8 cellular contexts compared by ENCODE assay signal in the genomic region with DNA sequence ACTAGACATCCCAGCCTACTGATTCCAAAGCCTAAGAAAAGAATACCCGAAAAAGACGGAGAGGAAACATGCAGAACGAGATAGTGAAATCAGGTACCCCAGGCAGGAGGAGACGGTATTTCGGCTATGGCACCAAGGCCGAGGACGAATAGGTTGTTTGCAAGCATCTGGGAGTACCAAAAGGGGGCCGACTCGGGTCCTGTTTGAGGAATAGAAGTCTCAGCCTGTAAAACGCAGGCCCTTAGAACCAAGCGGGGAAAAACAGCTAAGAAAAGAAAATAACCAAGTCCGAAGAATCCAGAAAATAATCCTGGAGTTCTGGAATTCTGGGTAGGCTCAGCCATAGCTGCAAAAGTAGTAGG. TPM values are rescaled to one million over a fixed set of nuclear protein-coding genes. Genes with fewer than 3 reads are reported as not detected.
DNase-seq lines count a peak whose midpoint lies in the region; ATAC-seq and TF ChIP-seq lines count a peak whose summit lies in the region.

No MANE protein-coding gene starts in this region.

- no peaks in the 10 kb centered on the region for H3K27me3 Mint-ChIP-seq in dendritic cell treated with granulocyte-macrophage colony-stimulating factor and Interleukin-4, amounts not matched to agents 40 ng/mL and 50 ng/mL, for 4 days
- H3K27me3 Mint-ChIP-seq in naive thymus-derived CD8-positive, alpha-beta T cell = no peaks in the 10 kb centered on the region

- ATAC-seq in RWPE2 (ENCODE audit: low read depth) = no peak
- ATAC-seq in naive thymus-derived CD8-positive, alpha-beta T cell = no peak
- no peak for ATAC-seq in GM21737 (IDR thresholded peaks at IDR 0.05; ENCODE audit: unreplicated experiment)
- ATAC-seq in HG02759 (IDR thresholded peaks at IDR 0.05; ENCODE audit: unreplicated experiment) = no peak

- peak overlapping the region; percentile 78 for H3K4me3 ChIP-seq in GM12875 (ENCODE audit: low read depth, low read length)
- peak overlapping the region; percentile 97 for H3K4me3 ChIP-seq in RWPE2 (ENCODE audit: severe bottlenecking)

- H3K27me3 ChIP-seq in RWPE2 (ENCODE audit: insufficient read depth, poor library complexity, severe bottlenecking) = no peaks in the 10 kb centered on the region

- DNase-seq in RWPE2 (ENCODE audit: low spot score) = no peak
- DNase-seq in naive thymus-derived CD8-positive, alpha-beta T cell = peak in 7 of 10 donors; percentile 15 to 37 (median 31)
- no peak for DNase-seq in COLO829 (ENCODE audit: low spot score)
- DNase-seq in GM19238 (ENCODE audit: insufficient read length, low spot score) = no peak

- H3K4me3 Mint-ChIP-seq in dendritic cell treated with granulocyte-macrophage colony-stimulating factor and Interleukin-4, amounts not matched to agents 40 ng/mL and 50 ng/mL, for 4 days = peak overlapping the region; percentile 91
- peak overlapping the region; percentile 89 to 99 (median 94) for H3K4me3 Mint-ChIP-seq in naive thymus-derived CD8-positive, alpha-beta T cell

- intact Hi-C loops in dendritic cell treated with granulocyte-macrophage colony-stimulating factor and Interleukin-4, amounts not matched to agents 40 ng/mL and 50 ng/mL, for 4 days (cut with micrococcal nuclease) = loop anchor here (1.0 to 5.0 kb wide), 3 partner anchors 55 to 145 kb away; a partner anchor contains a TSS

- H3K9me3 Mint-ChIP-seq in dendritic cell treated with granulocyte-macrophage colony-stimulating factor and Interleukin-4, amounts not matched to agents 40 ng/mL and 50 ng/mL, for 4 days = no peaks in the 10 kb centered on the region
- H3K9me3 Mint-ChIP-seq in naive thymus-derived CD8-positive, alpha-beta T cell = no peaks in the 10 kb centered on the region

- peaks cover 45% of the 10 kb centered on the region for H3K36me3 ChIP-seq in RWPE2 (ENCODE audit: low read depth)

- peaks cover 12% of the 10 kb centered on the region for H3K4me1 ChIP-seq in RWPE2 (ENCODE audit: insufficient read depth, poor library complexity, severe bottlenecking)

- POLR2A ChIA-PET in naive thymus-derived CD8-positive, alpha-beta T cell (lab: Charles Lee) = interaction anchor here (1.0 to 8.6 kb wide), 19 partner anchors 7 to 144 kb away, joined by 3 to 92 read pairs (median 6); a partner anchor contains a TSS

- peaks cover 72% of the 10 kb centered on the region for H3K36me3 Mint-ChIP-seq in dendritic cell treated with granulocyte-macrophage colony-stimulating factor and Interleukin-4, amounts not matched to agents 40 ng/mL and 50 ng/mL, for 4 days (ENCODE audit: low read depth)
- peaks cover 0 to 60% (median 6%) of the 10 kb centered on the region in 3 donors for H3K36me3 Mint-ChIP-seq in naive thymus-derived CD8-positive, alpha-beta T cell

- H3K27ac Mint-ChIP-seq in dendritic cell treated with granulocyte-macrophage colony-stimulating factor and Interleukin-4, amounts not matched to agents 40 ng/mL and 50 ng/mL, for 4 days = peak overlapping the region; percentile 98
- peak overlapping the region; percentile 96 to 100 (median 98) for H3K27ac Mint-ChIP-seq in naive thymus-derived CD8-positive, alpha-beta T cell

- TF ChIP-seq CTCF in GM12875 (IDR thresholded peaks at IDR 0.05; ENCODE audit: borderline replicate concordance, insufficient read depth, low read depth, low read length) (no peak), RWPE2 (IDR thresholded peaks at IDR 0.05; ENCODE audit: poor library complexity, severe bottlenecking) (no peak)

- H3K4me1 Mint-ChIP-seq in dendritic cell treated with granulocyte-macrophage colony-stimulating factor and Interleukin-4, amounts not matched to agents 40 ng/mL and 50 ng/mL, for 4 days (ENCODE audit: low read depth) = peaks cover 38% of the 10 kb centered on the region
- peaks cover 18 to 48% (median 47%) of the 10 kb centered on the region in 4 donors for H3K4me1 Mint-ChIP-seq in naive thymus-derived CD8-positive, alpha-beta T cell

- H3K27ac ChIP-seq in RWPE2 (ENCODE audit: poor library complexity, severe bottlenecking) = peak overlapping the region; percentile 58

- no peaks in the 10 kb centered on the region for H3K9me3 ChIP-seq in RWPE2 (ENCODE audit: severe bottlenecking)

RNA-seq across cellular contexts. Expression of a gene that starts 0.5 kb away (rescaled TPM):
- 10 to 100 TPM; 38.8 to 39.7 TPM for total RNA-seq in naive thymus-derived CD8-positive, alpha-beta T cell
- 10 to 100 TPM; 20.3 to 27.4 (median 21.8) TPM for polyA plus RNA-seq in naive thymus-derived CD8-positive, alpha-beta T cell

RNA-seq across cellular contexts. Expression of a gene that starts 29.3 kb away (rescaled TPM):
- total RNA-seq in naive thymus-derived CD8-positive, alpha-beta T cell = 10 to 100 TPM; 91.0 to 92.0 TPM
- polyA plus RNA-seq in naive thymus-derived CD8-positive, alpha-beta T cell = 100 to 1,000 TPM in 2 of 3 donors, 10 to 100 TPM in 1; 75.9 to 126 (median 103) TPM

RNA-seq across cellular contexts. Expression of a gene that starts 56.7 kb away (rescaled TPM):
- total RNA-seq in naive thymus-derived CD8-positive, alpha-beta T cell = 10 to 100 TPM; 84.5 to 90.8 TPM
- polyA plus RNA-seq in naive thymus-derived CD8-positive, alpha-beta T cell = 10 to 100 TPM; 36.9 to 53.6 (median 46.7) TPM

Comparison
In these comparisons a context has a peak if more than half of its experiments do, and no peak if none do; other contexts are left out.
1. DNase-seq: peak in naive thymus-derived CD8-positive, alpha-beta T cell (7 of 10); none in RWPE2 (single experiment), COLO829 (single experiment) and GM19238 (single experiment).